ENCODE assay signal across 14 cellular contexts in genomic region chr6:169162249-169162967, GRCh38.
DNase-seq lines count a peak whose midpoint lies in the region; ATAC-seq, FAIRE-seq and TF ChIP-seq lines count a peak whose summit lies in the region.
"Had no signal": no experiment of that assay in that cellular context is flagged by ENCODE, and none has a peak within 500 bp of the region (broad histone marks: within the 10 kb centered on the region; RNA-seq: fewer than 3 reads in every experiment).

No MANE protein-coding gene starts in this region.

- H3K27me3 ChIP-seq in tibial artery (no peaks in the 10 kb centered on the region), uterus (no peaks in the 10 kb centered on the region)

- H3K4me1 ChIP-seq in tibial artery (peaks cover 0 to 83% (median 40%) of the 10 kb centered on the region in 4 donors), uterus (peaks cover 3 to 10% of the 10 kb centered on the region in 2 donors)

- H3K27ac ChIP-seq in tibial artery: peak overlapping the region; percentile 75 to 83
- H3K27ac ChIP-seq in uterus: no peak overlapping the region
- H3K27ac ChIP-seq: VCaP had no signal

- peak overlapping the region; percentile 19 to 72 for H3K27ac Mint-ChIP-seq in activated naive CD4-positive, alpha-beta T cell treated with anti-CD3 and anti-CD28 coated beads, Interleukin-2, amount 50 U/mL, for 72 hours
- H3K27ac Mint-ChIP-seq in chondrocyte (ENCODE audit: unreplicated experiment): peak overlapping the region; percentile 96

- no peaks in the 10 kb centered on the region for H3K36me3 Mint-ChIP-seq in activated naive CD4-positive, alpha-beta T cell treated with anti-CD3 and anti-CD28 coated beads, Interleukin-2, amount 50 U/mL, for 72 hours
- H3K36me3 Mint-ChIP-seq in chondrocyte (ENCODE audit: low read depth): peaks cover 28% of the 10 kb centered on the region

- no peaks in the 10 kb centered on the region for H3K9me3 ChIP-seq in tibial artery
- no peaks in the 10 kb centered on the region for H3K9me3 ChIP-seq in uterus

- peak overlapping the region; percentile 18 to 21 for H3K4me3 ChIP-seq in tibial artery
- no peak overlapping the region for H3K4me3 ChIP-seq in uterus

- H3K27me3 Mint-ChIP-seq in chondrocyte (ENCODE audit: low read depth): no peaks in the 10 kb centered on the region

- intact Hi-C loops in tibial artery (cut with DNase I; ENCODE audit: low total_unique reads) (loop anchor here (10.0 kb wide), 1 partner anchor 88 kb away; no protein-coding TSS in a partner anchor), uterus (cut with DNase I; ENCODE audit: low total_unique reads) (no loop called here)

- H3K36me3 ChIP-seq in tibial artery (no peaks in the 10 kb centered on the region), uterus (no peaks in the 10 kb centered on the region)

- peaks cover 73% of the 10 kb centered on the region for H3K4me1 Mint-ChIP-seq in chondrocyte (ENCODE audit: low read depth)

- TF ChIP-seq CTCF in chondrocyte (IDR thresholded peaks at IDR 0.05) (no peak), tibial artery (IDR thresholded peaks at IDR 0.05) (no peak), uterus (IDR thresholded peaks at IDR 0.05) (no peak)

- no peak for FAIRE-seq in H54 (lab: Jason Lieb, UNC)

- ATAC-seq in activated naive CD4-positive, alpha-beta T cell treated with anti-CD3 and anti-CD28 coated beads, Interleukin-2, amount 50 U/mL, for 72 hours: no peak
- ATAC-seq in GM21619 (IDR thresholded peaks at IDR 0.05; ENCODE audit: unreplicated experiment): no peak

- H3K4me3 Mint-ChIP-seq in chondrocyte (ENCODE audit: unreplicated experiment): peak overlapping the region; percentile 44

- peak in 1 of 2 donors; percentile 37 for DNase-seq in activated naive CD4-positive, alpha-beta T cell treated with anti-CD3 and anti-CD28 coated beads, Interleukin-2, amount 50 U/mL, for 72 hours (ENCODE audit: low spot score in 2 of 2)
- DNase-seq in activated naive CD4-positive, alpha-beta T cell treated with anti-CD3 and anti-CD28 coated beads, Interleukin-2, amount 50 U/mL, for 16 hours: no peak
- DNase-seq in chondrocyte (ENCODE audit: low spot score) (no peak), mesenteric fat pad (ENCODE audit: low spot score) (peak; percentile 88), tibial artery (peak in 1 of 2 donors; percentile 66), H54 (ENCODE audit: insufficient read length, low spot score) (no peak), uterus (no peak)
- DNase-seq: activated gamma-delta T cell; effector CD4-positive, alpha-beta T cell; NCI-H1436; NCI-H446 treated with DMSO at 0.1 percent for 48 hours; stimulated activated CD4-positive, alpha-beta T cell treated with anti-CD3 and anti-CD28 coated beads, Interleukin-4, amount 100 ng/mL, for 1 hour had no signal

- no peak for TF ChIP-seq POLR2A in H54 (IDR thresholded peaks at IDR 0.05; ENCODE audit: low read depth, low read length)
- TF ChIP-seq POLR2A in uterus (IDR thresholded peaks at IDR 0.05): no peak

- no peaks in the 10 kb centered on the region for H3K9me3 Mint-ChIP-seq in activated naive CD4-positive, alpha-beta T cell treated with anti-CD3 and anti-CD28 coated beads, Interleukin-2, amount 50 U/mL, for 72 hours
- H3K9me3 Mint-ChIP-seq in chondrocyte (ENCODE audit: low read depth): peaks cover 7% of the 10 kb centered on the region

Comparison
In these comparisons a context has a peak if more than half of its experiments do, and no peak if none do; other contexts are left out.
1. H3K27ac ChIP-seq: peak in tibial artery (2 of 2); none in uterus (0 of 2).
2. H3K4me3 ChIP-seq: peak in tibial artery (2 of 2); none in uterus (0 of 2).